25 cellular contexts compared by ENCODE assay signal in genomic region chr2:236634203-236634602, GRCh38.
"Had no signal": no experiment of that assay in that cellular context is flagged by ENCODE, and none has a peak within 500 bp of the region (broad histone marks: within the 10 kb centered on the region; RNA-seq: fewer than 3 reads in every experiment).

No MANE protein-coding gene starts in this region.

- H3K9me3 Mint-ChIP-seq: natural killer cell treated with Interleukin-12 subunit alpha and Interleukin-12 subunit beta and Interleukin-15 and Interleukin-18, amount 100 ng/mL, for 72 hours; stimulated activated naive B cell treated with anti-CD40 and anti-IgM and Interleukin-4, amounts not matched to agents 10 μg/mL and 1 μg/mL and 100 μg/mL, for 72 hours had no signal

- H3K4me3 Mint-ChIP-seq: natural killer cell treated with Interleukin-12 subunit alpha and Interleukin-12 subunit beta and Interleukin-15 and Interleukin-18, amount 100 ng/mL, for 72 hours; stimulated activated naive B cell treated with anti-CD40 and anti-IgM and Interleukin-4, amounts not matched to agents 10 μg/mL and 1 μg/mL and 100 μg/mL, for 72 hours had no signal

- H3K4me3 ChIP-seq: dorsolateral prefrontal cortex, esophagus muscularis mucosa, gastrocnemius medialis, heart right ventricle, left ventricle myocardium inferior, lung, psoas muscle, sigmoid colon, skin epidermis, stomach, thyroid gland, upper lobe of right lung had no signal

- H3K9me3 ChIP-seq: esophagus muscularis mucosa, gastrocnemius medialis, heart right ventricle, left ventricle myocardium inferior, psoas muscle, sigmoid colon, stomach, thyroid gland, upper lobe of right lung had no signal

- H3K27me3 ChIP-seq: dorsolateral prefrontal cortex, esophagus muscularis mucosa, gastrocnemius medialis, heart right ventricle, sigmoid colon, stomach, thyroid gland, upper lobe of right lung had no signal

- ATAC-seq: gastrocnemius medialis; heart right ventricle; natural killer cell treated with Interleukin-12 subunit alpha and Interleukin-12 subunit beta and Interleukin-15 and Interleukin-18, amount 100 ng/mL, for 72 hours; psoas muscle; stimulated activated naive B cell treated with anti-CD40 and anti-IgM and Interleukin-4, amounts not matched to agents 10 μg/mL and 1 μg/mL and 100 μg/mL, for 72 hours; upper lobe of right lung had no signal

- DNase-seq: central memory CD4-positive, alpha-beta T cell; cortex of kidney; effector memory CD4-positive, alpha-beta T cell; heart right ventricle; hypothalamus; kidney glomerular epithelial cell; left ventricle myocardium inferior; mesenchymal stem cell; midbrain; psoas muscle; retina; stimulated activated CD4-positive, alpha-beta T cell treated with anti-CD3 and anti-CD28 coated beads, Interleukin-2, amount 100 ng/mL, for 24 hours; stimulated activated CD4-positive, alpha-beta T cell treated with anti-CD3 and anti-CD28 coated beads, Interleukin-4, amount 100 ng/mL, for 4 hours; stimulated activated naive B cell treated with anti-CD40 and anti-IgM and Interleukin-4, amounts not matched to agents 10 μg/mL and 1 μg/mL and 100 μg/mL, for 72 hours; stomach; substantia nigra; thyroid gland had no signal

- H3K4me1 ChIP-seq: gastrocnemius medialis, psoas muscle, thyroid gland, upper lobe of right lung had no signal

- H3K4me1 Mint-ChIP-seq: stimulated activated naive B cell treated with anti-CD40 and anti-IgM and Interleukin-4, amounts not matched to agents 10 μg/mL and 1 μg/mL and 100 μg/mL, for 72 hours had no signal

- H3K36me3 ChIP-seq: esophagus muscularis mucosa, gastrocnemius medialis, heart right ventricle, left ventricle myocardium inferior, sigmoid colon, stomach, thyroid gland, upper lobe of right lung had no signal

- H3K27ac Mint-ChIP-seq: natural killer cell treated with Interleukin-12 subunit alpha and Interleukin-12 subunit beta and Interleukin-15 and Interleukin-18, amount 100 ng/mL, for 72 hours; stimulated activated naive B cell treated with anti-CD40 and anti-IgM and Interleukin-4, amounts not matched to agents 10 μg/mL and 1 μg/mL and 100 μg/mL, for 72 hours had no signal

- H3K36me3 Mint-ChIP-seq: natural killer cell treated with Interleukin-12 subunit alpha and Interleukin-12 subunit beta and Interleukin-15 and Interleukin-18, amount 100 ng/mL, for 72 hours; stimulated activated naive B cell treated with anti-CD40 and anti-IgM and Interleukin-4, amounts not matched to agents 10 μg/mL and 1 μg/mL and 100 μg/mL, for 72 hours had no signal
